Comparison of ENCODE assay signal across 8 cellular contexts in the genomic region with DNA sequence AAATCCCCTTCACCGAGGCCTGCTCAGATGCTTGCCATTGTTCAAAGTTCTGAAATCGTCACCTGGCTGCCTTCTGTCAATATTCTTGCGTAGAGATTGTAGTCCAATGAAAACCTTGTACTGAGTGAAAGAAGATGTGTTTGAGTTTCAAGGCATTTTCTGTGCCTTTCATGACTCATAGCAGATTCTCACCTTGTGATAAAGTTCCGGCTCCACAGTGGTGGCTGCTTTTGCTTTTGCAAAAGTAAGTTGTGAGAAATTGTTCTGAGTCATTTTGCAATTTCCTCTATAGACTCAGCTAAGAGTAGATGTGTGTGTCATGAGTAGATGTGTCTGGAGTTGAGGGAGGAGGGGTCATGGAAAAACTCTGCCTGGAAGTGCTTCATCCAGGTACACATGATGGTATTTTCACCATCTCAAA. TPM values are rescaled to one million over a fixed set of nuclear protein-coding genes. Genes with fewer than 3 reads are reported as not detected.
DNase-seq lines count a peak whose midpoint lies in the region; ATAC-seq lines count a peak whose summit lies in the region.

No MANE protein-coding gene starts in this region.

- H3K27ac ChIP-seq in mesenchymal stem cell (ENCODE audit: low read length, poor library complexity, severe bottlenecking): peak overlapping the region; percentile 48

- H3K4me1 ChIP-seq in mesenchymal stem cell (ENCODE audit: control insufficient read depth, insufficient read depth, low read depth, low read length): peaks cover 7% of the 10 kb centered on the region

- H3K4me3 ChIP-seq in mesenchymal stem cell (ENCODE audit: insufficient read depth in 1 of 2, low read depth in 1 of 2, low read length in 2 of 2): no peak overlapping the region

- H2BK120ac ChIP-seq in mesenchymal stem cell (ENCODE audit: low read depth, low read length): no peak overlapping the region

- no peak overlapping the region for H4K8ac ChIP-seq in mesenchymal stem cell (ENCODE audit: low read length)

- no peaks in the 10 kb centered on the region for H3K27me3 ChIP-seq in mesenchymal stem cell (ENCODE audit: control insufficient read depth in 1 of 2, insufficient read depth in 1 of 2, low read length in 2 of 2)

- peak overlapping the region; percentile 10 for H3K9ac ChIP-seq in mesenchymal stem cell (ENCODE audit: low read length)

- H3K23ac ChIP-seq in mesenchymal stem cell (ENCODE audit: low read length in 2 of 2): no peak overlapping the region

- H3K4me2 ChIP-seq in mesenchymal stem cell (ENCODE audit: low read length, poor library complexity, severe bottlenecking): no peak overlapping the region

- H3K4me3 Mint-ChIP-seq in activated T-helper 1 cell treated with anti-CD3 and anti-CD28 coated beads, Interleukin-12 subunit alpha, Interleukin-12 subunit beta, Interleukin-2, Interleukin-4 antibody, amounts not matched to agents 30 ng/mL and 10 ng/mL and 1 ng/mL, durations not matched to agents 14 hours and 24 hours and 36 hours: peak overlapping the region; percentile 70

- H2AFZ ChIP-seq in mesenchymal stem cell (ENCODE audit: low read depth, low read length): no peak overlapping the region

- H3K36me3 Mint-ChIP-seq in activated T-helper 1 cell treated with anti-CD3 and anti-CD28 coated beads, Interleukin-12 subunit alpha, Interleukin-12 subunit beta, Interleukin-2, Interleukin-4 antibody, amounts not matched to agents 30 ng/mL and 10 ng/mL and 1 ng/mL, durations not matched to agents 14 hours and 24 hours and 36 hours (ENCODE audit: low read depth): peaks cover 28% of the 10 kb centered on the region

- H3K9me3 Mint-ChIP-seq in activated T-helper 1 cell treated with anti-CD3 and anti-CD28 coated beads, Interleukin-12 subunit alpha, Interleukin-12 subunit beta, Interleukin-2, Interleukin-4 antibody, amounts not matched to agents 30 ng/mL and 10 ng/mL and 1 ng/mL, durations not matched to agents 14 hours and 24 hours and 36 hours: no peaks in the 10 kb centered on the region

- H2BK15ac ChIP-seq in mesenchymal stem cell (ENCODE audit: low read depth, poor library complexity, severe bottlenecking): no peak overlapping the region

- peak overlapping the region; percentile 91 for H3K27ac Mint-ChIP-seq in activated T-helper 1 cell treated with anti-CD3 and anti-CD28 coated beads, Interleukin-12 subunit alpha, Interleukin-12 subunit beta, Interleukin-2, Interleukin-4 antibody, amounts not matched to agents 30 ng/mL and 10 ng/mL and 1 ng/mL, durations not matched to agents 14 hours and 24 hours and 36 hours

- peaks cover 3% of the 10 kb centered on the region for H3K27me3 Mint-ChIP-seq in activated T-helper 1 cell treated with anti-CD3 and anti-CD28 coated beads, Interleukin-12 subunit alpha, Interleukin-12 subunit beta, Interleukin-2, Interleukin-4 antibody, amounts not matched to agents 30 ng/mL and 10 ng/mL and 1 ng/mL, durations not matched to agents 14 hours and 24 hours and 36 hours (ENCODE audit: insufficient read depth)

- no peak overlapping the region for H2BK5ac ChIP-seq in mesenchymal stem cell (ENCODE audit: low read depth, low read length, poor library complexity, severe bottlenecking)

- no peaks in the 10 kb centered on the region for H3K9me3 ChIP-seq in mesenchymal stem cell (ENCODE audit: control insufficient read depth, low read length)

- 65% methylated on average over 4 of the region's 4 CpGs for WGBS in mesenchymal stem cell

- intact Hi-C loops in activated T-helper 1 cell treated with anti-CD3 and anti-CD28 coated beads, Interleukin-12 subunit alpha, Interleukin-12 subunit beta, Interleukin-2, Interleukin-4 antibody, amounts not matched to agents 30 ng/mL and 10 ng/mL and 1 ng/mL, durations not matched to agents 14 hours and 24 hours and 36 hours (cut with micrococcal nuclease): loop anchor here (1.0 to 5.0 kb wide), 9 partner anchors 38 to 618 kb away; partner anchors contain the start of gene TFB1M

- no peak overlapping the region for H2BK12ac ChIP-seq in mesenchymal stem cell (ENCODE audit: low read length in 2 of 2)

- H3K4ac ChIP-seq in mesenchymal stem cell (ENCODE audit: low read depth in 1 of 2, low read length in 2 of 2): no peak overlapping the region

- DNase-seq in GF-D8 (lab: John Stamatoyannopoulos, UW) (peak; percentile 14), HT-29 (ENCODE audit: low spot score) (peak; percentile 22), mesenchymal stem cell (peak; percentile 89), amniotic stem cell (lab: John Stamatoyannopoulos, UW) (no peak), NCI-H510A (lab: John Stamatoyannopoulos, UW) (no peak)
- peak; percentile 65 for DNase-seq in activated T-helper 1 cell treated with anti-CD3 and anti-CD28 coated beads, Interleukin-12 subunit alpha, Interleukin-12 subunit beta, Interleukin-2, Interleukin-4 antibody, amounts not matched to agents 30 ng/mL and 10 ng/mL and 1 ng/mL, durations not matched to agents 14 hours and 24 hours and 36 hours (ENCODE audit: low spot score)
- DNase-seq in effector CD4-positive, alpha-beta T cell: no peak

- peak; percentile 97 for ATAC-seq in GM21528 (IDR thresholded peaks at IDR 0.05; ENCODE audit: low FRiP score, unreplicated experiment)

- no peak overlapping the region for H4K91ac ChIP-seq in mesenchymal stem cell (ENCODE audit: low read length)

- H3K4me1 Mint-ChIP-seq in activated T-helper 1 cell treated with anti-CD3 and anti-CD28 coated beads, Interleukin-12 subunit alpha, Interleukin-12 subunit beta, Interleukin-2, Interleukin-4 antibody, amounts not matched to agents 30 ng/mL and 10 ng/mL and 1 ng/mL, durations not matched to agents 14 hours and 24 hours and 36 hours (ENCODE audit: low read depth): peaks cover 34% of the 10 kb centered on the region

- no peaks in the 10 kb centered on the region for H3K79me1 ChIP-seq in mesenchymal stem cell (replicated peaks; ENCODE audit: low read length, poor library complexity, severe bottlenecking)

- H3K18ac ChIP-seq in mesenchymal stem cell (ENCODE audit: low read depth in 1 of 2, low read length in 2 of 2): no peak overlapping the region

- H2AK5ac ChIP-seq in mesenchymal stem cell (ENCODE audit: low read length, severe bottlenecking): no peak overlapping the region

- H3K36me3 ChIP-seq in mesenchymal stem cell (ENCODE audit: control insufficient read depth in 1 of 2, insufficient read depth in 2 of 2, low read depth in 1 of 2, low read length in 2 of 2): no peaks in the 10 kb centered on the region

- H3K14ac ChIP-seq in mesenchymal stem cell (ENCODE audit: low read length in 2 of 2): no peak overlapping the region

RNA-seq across cellular contexts. Expression of gene CLDN20, which starts 39.8 kb away (rescaled TPM):
- not detected in 2 replicates for total RNA-seq in HT-29 (2014; rRNA removed; shearing (Covaris generic))
- total RNA-seq in activated T-helper 1 cell treated with anti-CD3 and anti-CD28 coated beads, Interleukin-12 subunit alpha, Interleukin-12 subunit beta, Interleukin-2, Interleukin-4 antibody, amounts not matched to agents 30 ng/mL and 10 ng/mL and 1 ng/mL, durations not matched to agents 14 hours and 24 hours and 36 hours: 0.29 TPM in 1 of 2 replicates, not detected in the other
- polyA plus RNA-seq in mesenchymal stem cell (2013, experiment 1 of 2): 0.10 TPM
- not detected for polyA plus RNA-seq in mesenchymal stem cell (2013, experiment 2 of 2)

Comparison
In these comparisons a context has a peak if more than half of its experiments do, and no peak if none do; other contexts are left out.
1. DNase-seq: peak in GF-D8 (single experiment), HT-29 (single experiment), activated T-helper 1 cell treated with anti-CD3 and anti-CD28 coated beads, Interleukin-12 subunit alpha, Interleukin-12 subunit beta, Interleukin-2, Interleukin-4 antibody, amounts not matched to agents 30 ng/mL and 10 ng/mL and 1 ng/mL, durations not matched to agents 14 hours and 24 hours and 36 hours (single experiment) and mesenchymal stem cell (single experiment); none in amniotic stem cell (single experiment), effector CD4-positive, alpha-beta T cell (single experiment) and NCI-H510A (single experiment).